Comparison of ENCODE assay signal across 1 cellular context in the genomic region with DNA sequence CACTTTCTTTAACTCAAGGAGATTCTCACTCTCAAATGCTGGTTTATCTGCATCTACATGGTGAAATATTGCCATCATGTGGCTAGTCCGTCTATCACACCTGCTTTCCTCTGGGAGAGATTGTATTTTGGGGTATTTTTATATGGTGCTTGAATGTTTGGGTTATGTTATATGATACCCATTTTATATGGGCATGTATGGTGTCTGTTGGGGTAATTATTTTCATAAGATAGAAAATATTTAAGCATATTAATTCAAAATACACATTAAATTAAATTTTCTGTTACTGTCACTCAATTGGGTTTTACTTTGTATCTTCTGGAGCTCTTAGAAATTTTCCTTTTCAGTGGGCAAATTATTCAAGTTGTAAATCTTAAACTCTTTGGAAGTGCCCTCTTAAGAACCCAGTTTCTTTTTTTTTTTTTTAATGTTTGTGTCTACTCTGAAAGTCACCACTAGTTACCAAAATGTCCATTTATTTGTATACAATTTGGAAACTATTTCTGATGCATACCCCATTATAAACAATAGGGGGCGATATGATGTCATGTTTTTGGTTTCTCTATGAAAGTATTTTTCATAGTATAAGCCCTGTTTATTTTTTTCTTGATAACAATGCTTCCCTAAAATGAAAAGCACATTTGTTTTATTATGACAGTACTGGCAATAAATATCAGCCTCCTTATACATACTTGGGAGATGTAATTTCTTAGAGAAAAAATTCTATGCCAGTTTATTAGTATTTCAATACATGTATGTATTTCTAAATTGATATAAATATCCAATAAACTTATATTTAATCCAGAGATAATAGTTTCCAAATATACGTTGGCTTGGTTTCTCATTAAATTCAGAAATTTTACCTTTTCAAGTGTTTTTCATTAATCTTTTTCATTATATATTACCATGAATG.
TF ChIP-seq lines count a peak whose summit lies in the region.

No MANE protein-coding gene starts in this region.

TF ChIP-seq in HepG2, 621 proteins besides CTCF, POLR2A, EP300 and RAD21 (continued from another document):
- TF ChIP-seq SP5 (CRISPR knock-in tag; IDR thresholded peaks at IDR 0.05; ENCODE audit: borderline replicate concordance, low read depth): no peak
- no peak for TF ChIP-seq ZNF782 (CRISPR knock-in tag; IDR thresholded peaks at IDR 0.05; ENCODE audit: borderline replicate concordance)
- TF ChIP-seq ATF7 (IDR thresholded peaks at IDR 0.05): peak; percentile 46; the same call in 1 of the 2 replicates
- no peak for TF ChIP-seq ATF7 (CRISPR knock-in tag; IDR thresholded peaks at IDR 0.05)
- TF ChIP-seq, protein P1, sequence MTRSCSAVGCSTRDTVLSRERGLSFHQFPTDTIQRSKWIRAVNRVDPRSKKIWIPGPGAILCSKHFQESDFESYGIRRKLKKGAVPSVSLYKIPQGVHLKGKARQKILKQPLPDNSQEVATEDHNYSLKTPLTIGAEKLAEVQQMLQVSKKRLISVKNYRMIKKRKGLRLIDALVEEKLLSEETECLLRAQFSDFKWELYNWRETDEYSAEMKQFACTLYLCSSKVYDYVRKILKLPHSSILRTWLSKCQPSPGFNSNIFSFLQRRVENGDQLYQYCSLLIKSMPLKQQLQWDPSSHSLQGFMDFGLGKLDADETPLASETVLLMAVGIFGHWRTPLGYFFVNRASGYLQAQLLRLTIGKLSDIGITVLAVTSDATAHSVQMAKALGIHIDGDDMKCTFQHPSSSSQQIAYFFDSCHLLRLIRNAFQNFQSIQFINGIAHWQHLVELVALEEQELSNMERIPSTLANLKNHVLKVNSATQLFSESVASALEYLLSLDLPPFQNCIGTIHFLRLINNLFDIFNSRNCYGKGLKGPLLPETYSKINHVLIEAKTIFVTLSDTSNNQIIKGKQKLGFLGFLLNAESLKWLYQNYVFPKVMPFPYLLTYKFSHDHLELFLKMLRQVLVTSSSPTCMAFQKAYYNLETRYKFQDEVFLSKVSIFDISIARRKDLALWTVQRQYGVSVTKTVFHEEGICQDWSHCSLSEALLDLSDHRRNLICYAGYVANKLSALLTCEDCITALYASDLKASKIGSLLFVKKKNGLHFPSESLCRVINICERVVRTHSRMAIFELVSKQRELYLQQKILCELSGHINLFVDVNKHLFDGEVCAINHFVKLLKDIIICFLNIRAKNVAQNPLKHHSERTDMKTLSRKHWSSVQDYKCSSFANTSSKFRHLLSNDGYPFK (CRISPR knock-in tag; IDR thresholded peaks at IDR 0.05; ENCODE audit: borderline replicate concordance): no peak
- no peak for TF ChIP-seq DNMT3B (CRISPR knock-in tag; conservative IDR thresholded peaks at IDR 0.05)
- no peak for TF ChIP-seq ZNF883 (CRISPR knock-in tag; IDR thresholded peaks at IDR 0.05; ENCODE audit: not compliant biosample characterization)
- TF ChIP-seq, protein P2, sequence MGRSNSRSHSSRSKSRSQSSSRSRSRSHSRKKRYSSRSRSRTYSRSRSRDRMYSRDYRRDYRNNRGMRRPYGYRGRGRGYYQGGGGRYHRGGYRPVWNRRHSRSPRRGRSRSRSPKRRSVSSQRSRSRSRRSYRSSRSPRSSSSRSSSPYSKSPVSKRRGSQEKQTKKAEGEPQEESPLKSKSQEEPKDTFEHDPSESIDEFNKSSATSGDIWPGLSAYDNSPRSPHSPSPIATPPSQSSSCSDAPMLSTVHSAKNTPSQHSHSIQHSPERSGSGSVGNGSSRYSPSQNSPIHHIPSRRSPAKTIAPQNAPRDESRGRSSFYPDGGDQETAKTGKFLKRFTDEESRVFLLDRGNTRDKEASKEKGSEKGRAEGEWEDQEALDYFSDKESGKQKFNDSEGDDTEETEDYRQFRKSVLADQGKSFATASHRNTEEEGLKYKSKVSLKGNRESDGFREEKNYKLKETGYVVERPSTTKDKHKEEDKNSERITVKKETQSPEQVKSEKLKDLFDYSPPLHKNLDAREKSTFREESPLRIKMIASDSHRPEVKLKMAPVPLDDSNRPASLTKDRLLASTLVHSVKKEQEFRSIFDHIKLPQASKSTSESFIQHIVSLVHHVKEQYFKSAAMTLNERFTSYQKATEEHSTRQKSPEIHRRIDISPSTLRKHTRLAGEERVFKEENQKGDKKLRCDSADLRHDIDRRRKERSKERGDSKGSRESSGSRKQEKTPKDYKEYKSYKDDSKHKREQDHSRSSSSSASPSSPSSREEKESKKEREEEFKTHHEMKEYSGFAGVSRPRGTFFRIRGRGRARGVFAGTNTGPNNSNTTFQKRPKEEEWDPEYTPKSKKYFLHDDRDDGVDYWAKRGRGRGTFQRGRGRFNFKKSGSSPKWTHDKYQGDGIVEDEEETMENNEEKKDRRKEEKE (IDR thresholded peaks at IDR 0.05): no peak
- TF ChIP-seq SALL2 (CRISPR knock-in tag; IDR thresholded peaks at IDR 0.05): no peak
- no peak for TF ChIP-seq EZH2 (conservative IDR thresholded peaks at IDR 0.05; ENCODE audit: low read depth, low read length)
- no peak for TF ChIP-seq YEATS4 (CRISPR knock-in tag; IDR thresholded peaks at IDR 0.05; ENCODE audit: borderline replicate concordance)
- TF ChIP-seq SMARCC2 (IDR thresholded peaks at IDR 0.05): no peak
- TF ChIP-seq, protein P3, sequence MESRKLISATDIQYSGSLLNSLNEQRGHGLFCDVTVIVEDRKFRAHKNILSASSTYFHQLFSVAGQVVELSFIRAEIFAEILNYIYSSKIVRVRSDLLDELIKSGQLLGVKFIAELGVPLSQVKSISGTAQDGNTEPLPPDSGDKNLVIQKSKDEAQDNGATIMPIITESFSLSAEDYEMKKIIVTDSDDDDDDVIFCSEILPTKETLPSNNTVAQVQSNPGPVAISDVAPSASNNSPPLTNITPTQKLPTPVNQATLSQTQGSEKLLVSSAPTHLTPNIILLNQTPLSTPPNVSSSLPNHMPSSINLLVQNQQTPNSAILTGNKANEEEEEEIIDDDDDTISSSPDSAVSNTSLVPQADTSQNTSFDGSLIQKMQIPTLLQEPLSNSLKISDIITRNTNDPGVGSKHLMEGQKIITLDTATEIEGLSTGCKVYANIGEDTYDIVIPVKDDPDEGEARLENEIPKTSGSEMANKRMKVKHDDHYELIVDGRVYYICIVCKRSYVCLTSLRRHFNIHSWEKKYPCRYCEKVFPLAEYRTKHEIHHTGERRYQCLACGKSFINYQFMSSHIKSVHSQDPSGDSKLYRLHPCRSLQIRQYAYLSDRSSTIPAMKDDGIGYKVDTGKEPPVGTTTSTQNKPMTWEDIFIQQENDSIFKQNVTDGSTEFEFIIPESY (CRISPR knock-in tag; IDR thresholded peaks at IDR 0.05): no peak
- TF ChIP-seq ARID5B (CRISPR knock-in tag; IDR thresholded peaks at IDR 0.05): peak; percentile 22; the same call in 1 of the 2 replicates
- no peak for TF ChIP-seq ZNF138 (CRISPR knock-in tag; IDR thresholded peaks at IDR 0.05; ENCODE audit: low read depth)
- no peak for TF ChIP-seq SATB2 (CRISPR knock-in tag; IDR thresholded peaks at IDR 0.05)
- no peak for TF ChIP-seq ZNF343 (CRISPR knock-in tag; IDR thresholded peaks at IDR 0.05)
- TF ChIP-seq SOX5 (CRISPR knock-in tag; IDR thresholded peaks at IDR 0.05; ENCODE audit: borderline replicate concordance): no peak
- 0 out of 2 replicates have a peak, but pooled peaks have one; percentile 24 for TF ChIP-seq ZNF614 (CRISPR knock-in tag; IDR thresholded peaks at IDR 0.05; ENCODE audit: borderline replicate concordance)
- TF ChIP-seq HIVEP1 (CRISPR knock-in tag; IDR thresholded peaks at IDR 0.05): no peak
- TF ChIP-seq PAWR (CRISPR knock-in tag; IDR thresholded peaks at IDR 0.05; ENCODE audit: borderline replicate concordance): no peak
- TF ChIP-seq ZNF17 (CRISPR knock-in tag; IDR thresholded peaks at IDR 0.05): no peak
